In genomic region chr16:30032083-30032819, GRCh38 we compare ENCODE assay signal across 7 cellular contexts. TPM values are rescaled to one million over a fixed set of nuclear protein-coding genes. Genes with fewer than 3 reads are reported as not detected.
A peak's percentile ranks its signal among the peaks of the same experiment; 100 is the strongest.
DNase-seq lines count a peak whose midpoint lies in the region; ATAC-seq and TF ChIP-seq lines count a peak whose summit lies in the region.

No MANE protein-coding gene starts in this region.

- ATAC-seq in activated naive CD8-positive, alpha-beta T cell treated with anti-CD3 and anti-CD28 coated beads, Interleukin-2, amount 10 ng/mL, durations not matched to agents 7 days and 5 days (ENCODE audit: low read depth), result peak; percentile 45
- no peak for ATAC-seq in HG03045 (IDR thresholded peaks at IDR 0.05; ENCODE audit: unreplicated experiment)

- H3K9me3 Mint-ChIP-seq in activated naive CD8-positive, alpha-beta T cell treated with anti-CD3 and anti-CD28 coated beads, Interleukin-2, amount 10 ng/mL, durations not matched to agents 7 days and 5 days, result no peaks in the 10 kb centered on the region

- peak; percentile 63 for DNase-seq in NCI-H128 (lab: John Stamatoyannopoulos, UW; ENCODE audit: unreplicated experiment)
- DNase-seq in SW 1271 (lab: John Stamatoyannopoulos, UW), result peak; percentile 57 to 69
- peak; percentile 59 for DNase-seq in activated naive CD8-positive, alpha-beta T cell treated with anti-CD3 and anti-CD28 coated beads, Interleukin-2, amount 10 ng/mL, durations not matched to agents 7 days and 5 days
- DNase-seq in hepatic stellate cell (ENCODE audit: low spot score), result peak; percentile 74
- peak; percentile 29 for DNase-seq in smooth muscle cell of the brain vasculature (ENCODE audit: low read depth, low spot score)

- no peaks in the 10 kb centered on the region for H3K36me3 Mint-ChIP-seq in activated naive CD8-positive, alpha-beta T cell treated with anti-CD3 and anti-CD28 coated beads, Interleukin-2, amount 10 ng/mL, durations not matched to agents 7 days and 5 days

- peaks cover 8% of the 10 kb centered on the region for H3K4me1 Mint-ChIP-seq in activated naive CD8-positive, alpha-beta T cell treated with anti-CD3 and anti-CD28 coated beads, Interleukin-2, amount 10 ng/mL, durations not matched to agents 7 days and 5 days

- H3K4me3 Mint-ChIP-seq in activated naive CD8-positive, alpha-beta T cell treated with anti-CD3 and anti-CD28 coated beads, Interleukin-2, amount 10 ng/mL, durations not matched to agents 7 days and 5 days, result no peak overlapping the region

- peak; percentile 85 for TF ChIP-seq CTCF in GM12873 (IDR thresholded peaks at IDR 0.05; ENCODE audit: insufficient read depth, low read depth, low read length, missing control alignments)

- peaks cover 52% of the 10 kb centered on the region for H3K27me3 Mint-ChIP-seq in activated naive CD8-positive, alpha-beta T cell treated with anti-CD3 and anti-CD28 coated beads, Interleukin-2, amount 10 ng/mL, durations not matched to agents 7 days and 5 days

- H3K27ac Mint-ChIP-seq in activated naive CD8-positive, alpha-beta T cell treated with anti-CD3 and anti-CD28 coated beads, Interleukin-2, amount 10 ng/mL, durations not matched to agents 7 days and 5 days, result no peak overlapping the region

- POLR2A ChIA-PET in activated naive CD8-positive, alpha-beta T cell treated with anti-CD3 and anti-CD28 coated beads, Interleukin-2, amount 10 ng/mL, durations not matched to agents 7 days and 5 days (lab: Charles Lee), result interaction anchor here (0.6 to 1.2 kb wide), 7 partner anchors 33 to 1422 kb away, joined by 3 to 6 read pairs (median 4); partner anchors contain the start of genes ALDOA and SULT1A1

RNA-seq across cellular contexts. Expression of gene TLCD3B, which starts 1.2 kb away (rescaled TPM):
- 1 to 10 TPM; 3.9 to 5.5 TPM for total RNA-seq in activated naive CD8-positive, alpha-beta T cell treated with anti-CD3 and anti-CD28 coated beads, Interleukin-2, amount 10 ng/mL, durations not matched to agents 7 days and 5 days

RNA-seq across cellular contexts. Expression of gene C16orf92, which starts 9.3 kb away (rescaled TPM):
- not detected for total RNA-seq in activated naive CD8-positive, alpha-beta T cell treated with anti-CD3 and anti-CD28 coated beads, Interleukin-2, amount 10 ng/mL, durations not matched to agents 7 days and 5 days

RNA-seq across cellular contexts. Expression of gene DOC2A, which starts 21.4 kb away (rescaled TPM):
- total RNA-seq in activated naive CD8-positive, alpha-beta T cell treated with anti-CD3 and anti-CD28 coated beads, Interleukin-2, amount 10 ng/mL, durations not matched to agents 7 days and 5 days, result not detected

RNA-seq across cellular contexts. Expression of gene ALDOA, which starts 33.3 kb away (rescaled TPM):
- 1,000 to 10,000 TPM; 1,486 to 1,632 TPM for total RNA-seq in activated naive CD8-positive, alpha-beta T cell treated with anti-CD3 and anti-CD28 coated beads, Interleukin-2, amount 10 ng/mL, durations not matched to agents 7 days and 5 days

RNA-seq across cellular contexts. Expression of gene INO80E, which starts 36.2 kb away (rescaled TPM):
- 100 to 1,000 TPM; 113 to 118 TPM for total RNA-seq in activated naive CD8-positive, alpha-beta T cell treated with anti-CD3 and anti-CD28 coated beads, Interleukin-2, amount 10 ng/mL, durations not matched to agents 7 days and 5 days
